ENCODE assay signal across 8 cellular contexts in genomic region chr11:95790933-95791247, GRCh38. TPM values are rescaled to one million over a fixed set of nuclear protein-coding genes. Genes with fewer than 3 reads are reported as not detected.
DNase-seq lines count a peak whose midpoint lies in the region; ATAC-seq and TF ChIP-seq lines count a peak whose summit lies in the region.

No MANE protein-coding gene starts in this region.

- ATAC-seq in HG03066 (IDR thresholded peaks at IDR 0.05; ENCODE audit: low read depth, unreplicated experiment) = peak; percentile 7
- no peak for ATAC-seq in GM21786 (IDR thresholded peaks at IDR 0.05; ENCODE audit: unreplicated experiment)

- H3K4me1 ChIP-seq in mononuclear cell (ENCODE audit: insufficient read depth, low read length) = peaks cover 24% of the 10 kb centered on the region

- DNase-seq in DMS79 (lab: John Stamatoyannopoulos, UW) (peak; percentile 71), NCI-H748 treated with DMSO at 0.1 percent for 48 hours (lab: John Stamatoyannopoulos, UW) (peak; percentile 40), epithelial cell of esophagus (ENCODE audit: low read depth) (peak; percentile 75)
- DNase-seq in activated CD8-positive, alpha-beta memory T cell treated with anti-CD3 and anti-CD28 coated beads, Interleukin-2, amount 50 U/mL, for 1 hour (ENCODE audit: extremely low read depth) = peak; percentile 17
- peak; percentile 28 for DNase-seq in stimulated activated CD8-positive, alpha-beta memory T cell treated with anti-CD3 and anti-CD28 coated beads, Interleukin-4, amount 100 ng/mL, for 24 hours (ENCODE audit: low read depth)

- no peaks in the 10 kb centered on the region for H3K9me3 ChIP-seq in mononuclear cell (ENCODE audit: low read depth, low read length)

- H3K4me3 ChIP-seq in epithelial cell of esophagus (ENCODE audit: low read length) (peak overlapping the region; percentile 97), mononuclear cell (ENCODE audit: low read length) (peak overlapping the region; percentile 78)

- H3K27me3 ChIP-seq in mononuclear cell (ENCODE audit: insufficient read depth, low read length) = no peaks in the 10 kb centered on the region

- no peak for TF ChIP-seq CTCF in epithelial cell of esophagus (IDR thresholded peaks at IDR 0.05; ENCODE audit: insufficient read depth, low read depth, low read length, missing control alignments)

RNA-seq across cellular contexts. Expression of gene CEP57, which starts 0.6 kb away (rescaled TPM):
- total RNA-seq in mononuclear cell = 71.9 TPM

RNA-seq across cellular contexts. Expression of gene FAM76B, which starts 1.3 kb away (rescaled TPM):
- 107 TPM for total RNA-seq in mononuclear cell

Comparison
In these comparisons a context has a peak if more than half of its experiments do, and no peak if none do; other contexts are left out.
1. DNase-seq: peak in every context shown above with its lines; median percentile 75 in epithelial cell of esophagus; 71 in DMS79; 40 in NCI-H748 treated with DMSO at 0.1 percent for 48 hours; 28 in stimulated activated CD8-positive, alpha-beta memory T cell treated with anti-CD3 and anti-CD28 coated beads, Interleukin-4, amount 100 ng/mL, for 24 hours; 17 in activated CD8-positive, alpha-beta memory T cell treated with anti-CD3 and anti-CD28 coated beads, Interleukin-2, amount 50 U/mL, for 1 hour.